In the genomic region with DNA sequence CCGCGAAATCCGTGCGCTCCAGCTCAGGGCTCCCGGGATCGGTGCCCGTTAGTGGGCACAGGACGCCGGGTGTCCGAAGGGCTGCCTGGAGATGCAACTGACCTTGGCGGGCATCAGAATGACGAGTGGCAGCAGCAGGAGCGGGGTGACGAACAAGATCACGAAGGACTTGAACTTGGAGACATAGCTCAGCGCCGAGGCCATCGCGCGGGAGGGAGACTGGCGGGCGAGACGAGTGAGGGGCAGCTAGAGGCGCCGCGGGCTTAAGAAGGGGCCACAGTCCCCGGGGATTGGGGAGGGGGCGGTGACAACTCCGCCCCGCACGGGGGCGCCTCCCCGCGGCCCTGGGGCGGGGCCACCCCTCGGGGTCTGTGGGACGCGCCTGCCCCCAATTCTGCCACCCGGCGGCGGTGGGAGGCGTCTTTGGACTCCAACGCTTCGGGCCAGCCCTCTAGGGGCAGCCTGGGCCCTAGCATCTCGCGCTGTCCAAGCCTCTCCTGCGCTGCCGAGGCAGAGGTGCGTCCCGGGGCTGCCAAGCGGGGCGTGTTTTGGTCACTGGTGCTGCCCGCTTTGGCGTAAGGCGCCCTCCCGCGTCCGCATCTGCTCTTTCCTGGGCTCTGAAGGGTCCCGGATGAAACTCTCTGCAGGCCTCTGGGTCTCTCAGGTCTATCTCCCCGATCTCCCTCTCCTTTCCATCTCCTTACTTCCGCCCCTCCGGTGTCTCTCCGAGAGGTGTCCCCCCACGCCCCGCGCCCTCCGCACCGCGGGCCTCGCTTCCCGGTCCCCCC, we compare ENCODE assay signal across 8 cellular contexts. TPM values are rescaled to one million over a fixed set of nuclear protein-coding genes. Genes with fewer than 3 reads are reported as not detected.
DNase-seq lines count a peak whose midpoint lies in the region; ATAC-seq, FAIRE-seq and TF ChIP-seq lines count a peak whose summit lies in the region.

A gene (minus strand): TSS at position 240 of the 788 bp plus-strand sequence. CDS start 36 bp downstream, at position 204.

- no peak for TF ChIP-seq POLR2A in HCT116 (IDR thresholded peaks at IDR 0.05; ENCODE audit: borderline replicate concordance, extremely low read depth, insufficient read depth, insufficient read length)
- no peak for TF ChIP-seq POLR2A in suprapubic skin (IDR thresholded peaks at IDR 0.05)

- H3K36me3 ChIP-seq in HCT116 (ENCODE audit: control insufficient read depth in 1 of 2, insufficient read depth in 2 of 2, low read length in 2 of 2): no peaks in the 10 kb centered on the region
- H3K36me3 ChIP-seq in astrocyte (ENCODE audit: insufficient read depth, low read length): no peaks in the 10 kb centered on the region
- no peaks in the 10 kb centered on the region for H3K36me3 ChIP-seq in iPS-18a (ENCODE audit: control insufficient read depth, low read depth, low read length)
- no peaks in the 10 kb centered on the region for H3K36me3 ChIP-seq in suprapubic skin

- no peaks in the 10 kb centered on the region for H3K9me2 ChIP-seq in HCT116 (ENCODE audit: insufficient read depth)

- H3K79me2 ChIP-seq in HCT116 (ENCODE audit: insufficient read depth, low read length) (no peaks in the 10 kb centered on the region), astrocyte (ENCODE audit: insufficient read depth, low read length) (no peaks in the 10 kb centered on the region)

- peaks cover 7% of the 10 kb centered on the region for H3K4me1 Mint-ChIP-seq in astrocyte (ENCODE audit: low read depth, unreplicated experiment)

- no peak within 1 kb of the TSS for H3K27ac ChIP-seq in HCT116 (ENCODE audit: low read depth, low read length)
- H3K27ac ChIP-seq in astrocyte (ENCODE audit: low read depth, low read length): no peak within 1 kb of the TSS
- no peak within 1 kb of the TSS for H3K27ac ChIP-seq in iPS-18a (ENCODE audit: low read length)
- H3K27ac ChIP-seq in suprapubic skin: no peak within 1 kb of the TSS

- CTCF ChIA-PET in HCT116 (lab: Charles Lee): interaction anchor here (3.1 kb wide), 1 partner anchor 12 kb away, joined by 10 read pairs; no protein-coding TSS in a partner anchor

- no peaks in the 10 kb centered on the region for H3K36me3 Mint-ChIP-seq in astrocyte (ENCODE audit: low read depth, unreplicated experiment)

- no TSS peak for BruUV-seq in HCT116 (replicated peaks; lab: Mats Ljungman, UMichigan)

- H4K20me1 ChIP-seq in HCT116 (ENCODE audit: insufficient read depth) (no peaks in the 10 kb centered on the region), astrocyte (ENCODE audit: insufficient read depth, low read length) (no peaks in the 10 kb centered on the region)

- 7% methylated on average over 37 of the region's 71 CpGs for WGBS in suprapubic skin

- intact Hi-C loops in HCT116 (cut with micrococcal nuclease): no loop called here

- H3K4me3 ChIP-seq in HCT116 (replicated peaks in 1 of 2; ENCODE audit: low read depth in 1 of 2, low read length in 2 of 2) (no peak within 1 kb of the TSS), astrocyte (ENCODE audit: insufficient read depth, low read depth, low read length) (peak within 1 kb of the TSS; percentile 28), iPS-18a (ENCODE audit: low read length) (peak within 1 kb of the TSS; percentile 67), suprapubic skin (peak within 1 kb of the TSS; percentile 34)

- peaks cover 41% of the 10 kb centered on the region for H3K27me3 Mint-ChIP-seq in astrocyte (ENCODE audit: low read depth, unreplicated experiment)

- FAIRE-seq in astrocyte (lab: Jason Lieb, UNC): no peak

- TF ChIP-seq RAD21 in HCT116 (IDR thresholded peaks at IDR 0.05; ENCODE audit: low read depth): no peak

- POLR2A ChIA-PET in HCT116 (lab: Charles Lee): interaction anchor here (0.5 kb wide), 1 partner anchor 254 kb away, joined by 3 read pairs; no protein-coding TSS in a partner anchor

- TF ChIP-seq CTCF in HCT116 (IDR thresholded peaks at IDR 0.05 in 2 of 3, conservative IDR thresholded peaks at IDR 0.05 in 1 of 3; ENCODE audit: borderline replicate concordance in 1 of 3, insufficient read depth in 1 of 3, low read depth in 2 of 3, low read length in 2 of 3) (no peak), astrocyte (IDR thresholded peaks at IDR 0.05; ENCODE audit: insufficient read depth, low read depth, low read length) (no peak), suprapubic skin (IDR thresholded peaks at IDR 0.05) (no peak)

- H3K27ac Mint-ChIP-seq in astrocyte (ENCODE audit: unreplicated experiment): peak within 1 kb of the TSS; percentile 15

- ATAC-seq in HCT116 (peak; percentile 58), GM19351 (IDR thresholded peaks at IDR 0.05; ENCODE audit: unreplicated experiment) (no peak), GM19328 (IDR thresholded peaks at IDR 0.05; ENCODE audit: unreplicated experiment) (no peak)

- H3K4me3 Mint-ChIP-seq in astrocyte (ENCODE audit: unreplicated experiment): peak within 1 kb of the TSS; percentile 88

- H3K9ac ChIP-seq in HCT116 (ENCODE audit: low read length) (no peak within 1 kb of the TSS), astrocyte (ENCODE audit: low read length) (peak within 1 kb of the TSS; percentile 27), iPS-18a (ENCODE audit: low read length) (no peak within 1 kb of the TSS)

- H3K4me2 ChIP-seq in HCT116 (ENCODE audit: low read length) (0 out of 2 replicates have a peak within 1 kb of the TSS, but pooled peaks have one; percentile 12), astrocyte (ENCODE audit: low read length) (peak within 1 kb of the TSS; percentile 79)

- H3K9me3 ChIP-seq in HCT116 (ENCODE audit: control insufficient read depth in 1 of 2, insufficient read depth in 1 of 2, low read depth in 1 of 2, low read length in 2 of 2): no peaks in the 10 kb centered on the region
- H3K9me3 ChIP-seq in astrocyte (ENCODE audit: insufficient read depth, low read depth, low read length): no peaks in the 10 kb centered on the region
- no peaks in the 10 kb centered on the region for H3K9me3 ChIP-seq in iPS-18a (ENCODE audit: control insufficient read depth, low read depth, low read length)
- H3K9me3 ChIP-seq in suprapubic skin: no peaks in the 10 kb centered on the region

- DNase-seq in AG20443 (ENCODE audit: low spot score): peak; percentile 62
- DNase-seq in HCT116 (ENCODE audit: low read depth, low spot score): no peak
- DNase-seq in astrocyte (ENCODE audit: low read depth): no peak
- no peak for DNase-seq in suprapubic skin (ENCODE audit: low spot score in 2 of 2)
- DNase-seq in epidermal melanocyte (ENCODE audit: insufficient read length, low spot score): no peak

- H3K27me3 ChIP-seq in HCT116 (ENCODE audit: insufficient read depth, low read length) (no peaks in the 10 kb centered on the region), astrocyte (ENCODE audit: insufficient read depth, low read length) (peaks cover 10% of the 10 kb centered on the region), iPS-18a (ENCODE audit: control insufficient read depth, insufficient read depth, low read length) (peaks cover 39% of the 10 kb centered on the region), suprapubic skin (peaks cover 51% of the 10 kb centered on the region)

- H3K9me3 Mint-ChIP-seq in astrocyte (ENCODE audit: unreplicated experiment): peaks cover 15% of the 10 kb centered on the region

- TF ChIP-seq EP300 in suprapubic skin (IDR thresholded peaks at IDR 0.05): no peak

- H3K4me1 ChIP-seq in HCT116 (ENCODE audit: control insufficient read depth in 1 of 2, insufficient read depth in 2 of 2, low read length in 2 of 2) (peaks cover 8% of the 10 kb centered on the region in 2 experiments; a peak in 3 of 4 replicates), astrocyte (ENCODE audit: insufficient read depth, low read length) (no peaks in the 10 kb centered on the region), iPS-18a (ENCODE audit: control insufficient read depth, low read depth, low read length) (no peaks in the 10 kb centered on the region), suprapubic skin (peaks cover 28% of the 10 kb centered on the region)

- RAD21 ChIA-PET in HCT116 (lab: Charles Lee; ENCODE audit: low non-redundant PET in 1 of 2, low total read pairs in 2 of 2, uncharacterized antibody in 2 of 2, unreplicated experiment in 2 of 2): no interaction called here

- H2AFZ ChIP-seq in HCT116 (ENCODE audit: low read depth, low read length, poor library complexity, severe bottlenecking) (no peak within 1 kb of the TSS), astrocyte (ENCODE audit: low read depth, low read length) (peak within 1 kb of the TSS; percentile 71)

TF ChIP-seq in HCT116, 20 proteins besides CTCF, POLR2A, EP300 and RAD21:
- TF ChIP-seq CBX3 (IDR thresholded peaks at IDR 0.05; ENCODE audit: low read depth): no peak
- TF ChIP-seq EGR1 (IDR thresholded peaks at IDR 0.05; ENCODE audit: low read depth): no peak
- no peak for TF ChIP-seq SP1 (IDR thresholded peaks at IDR 0.05; ENCODE audit: low read depth)

RNA-seq across cellular contexts. Expression of the gene that starts here (rescaled TPM):
- total RNA-seq in HCT116 (2021; ENCODE audit: unreplicated experiment) (0.07 TPM), astrocyte (6.9 and 13.2 TPM in 2 replicates), suprapubic skin (under 1 TPM in 1 of 4 donors, not detected in 3; 0.72 TPM)
- polyA plus RNA-seq in HCT116 (2012): 0.07 and 0.27 TPM in 2 replicates

Comparison
In these comparisons a context has a peak if more than half of its experiments do, and no peak if none do; other contexts are left out.
1. Peak in ATAC-seq and H3K4me2 ChIP-seq in HCT116; RNA of the gene not detected or under 1 TPM.
2. H3K4me3 ChIP-seq: peak in astrocyte (single experiment), iPS-18a (single experiment) and suprapubic skin (single experiment); none in HCT116 (0 of 2).